14 cellular contexts compared by ENCODE assay signal in the genomic region with DNA sequence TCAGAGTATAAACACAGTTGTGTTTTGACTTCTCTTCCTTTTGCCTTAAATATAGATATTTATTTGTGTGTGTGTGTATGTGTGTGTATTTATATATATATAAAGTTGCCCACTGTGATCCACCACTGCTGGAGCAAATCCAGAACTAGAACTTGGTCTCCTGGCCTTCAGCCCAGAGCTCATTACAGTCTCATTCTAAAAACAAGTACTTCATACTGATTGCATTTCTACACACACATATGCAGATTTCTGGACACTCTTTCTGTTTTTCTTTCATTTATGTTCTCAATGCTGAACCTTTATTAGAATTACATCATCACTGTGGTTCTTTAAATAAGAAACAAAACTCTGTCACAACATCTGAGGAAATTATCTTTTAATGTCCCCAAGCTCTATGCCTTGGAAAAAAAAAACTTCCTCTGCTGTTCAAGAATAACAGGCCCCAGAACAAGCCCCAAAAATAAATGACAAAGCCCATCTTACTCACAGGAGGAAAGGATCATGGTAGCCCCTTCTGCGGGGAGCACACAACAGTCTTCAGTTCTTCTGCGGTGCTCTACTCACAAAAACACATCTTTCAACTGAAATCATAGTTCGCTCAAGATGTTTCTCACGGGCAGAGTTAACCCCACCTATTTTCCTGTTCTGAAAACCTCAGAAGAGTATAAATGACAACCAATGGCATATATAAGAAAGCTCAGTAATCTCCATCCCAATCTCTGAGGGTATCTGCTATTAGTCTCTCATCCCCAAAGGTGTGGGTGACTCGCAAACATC. TPM values are rescaled to one million over a fixed set of nuclear protein-coding genes. Genes with fewer than 3 reads are reported as not detected.
DNase-seq lines count a peak whose midpoint lies in the region; ATAC-seq lines count a peak whose summit lies in the region.
"Had no signal": no experiment of that assay in that cellular context is flagged by ENCODE, and none has a peak within 500 bp of the region (broad histone marks: within the 10 kb centered on the region; RNA-seq: fewer than 3 reads in every experiment).

Gene TXK, minus strand, starts transcription at position 583 of the 777 bp plus-strand sequence. Its CDS starts 80 bp downstream, at position 503.

- no peak for ATAC-seq in effector memory CD8-positive, alpha-beta T cell (replicated peaks)

- intact Hi-C loops in activated CD4-positive, alpha-beta memory T cell treated with anti-CD3 and anti-CD28 coated beads for 36 hours (cut with micrococcal nuclease), result loop anchor here (1.0 kb wide), 1 partner anchor 31 kb away; no protein-coding TSS in a partner anchor

- POLR2A ChIA-PET in activated CD4-positive, alpha-beta memory T cell treated with anti-CD3 and anti-CD28 coated beads for 36 hours (lab: Charles Lee), result interaction anchor here (0.9 to 2.0 kb wide), 4 partner anchors 9 to 98 kb away, joined by 3 to 7 read pairs (median 6); no protein-coding TSS in a partner anchor

- no peak for DNase-seq in activated T-cell treated with anti-CD3 and anti-CD28 coated beads, Interleukin-2, amount 50 U/mL, for 24 hours
- DNase-seq in activated T-cell treated with anti-CD3 and anti-CD28 coated beads for 4 hours, result no peak
- peak; percentile 49 for DNase-seq in activated CD4-positive, alpha-beta memory T cell treated with anti-CD3 and anti-CD28 coated beads for 36 hours
- no peak for DNase-seq in effector memory CD8-positive, alpha-beta T cell
- DNase-seq in OCI-M2 (lab: John Stamatoyannopoulos, UW; ENCODE audit: unreplicated experiment), result no peak
- DNase-seq in COLO668 (lab: John Stamatoyannopoulos, UW; ENCODE audit: unreplicated experiment), result no peak
- no peak for DNase-seq in ureter (ENCODE audit: low spot score)
- DNase-seq: activated CD8-positive, alpha-beta memory T cell treated with anti-CD3 and anti-CD28 coated beads, Interleukin-2, amount 50 U/mL, for 48 hours; Kasumi-1; kidney glomerular epithelial cell; NCI-H2107; OCI-M1 had no signal

- CTCF ChIA-PET in activated CD4-positive, alpha-beta memory T cell treated with anti-CD3 and anti-CD28 coated beads for 36 hours (lab: Charles Lee), result interaction anchor here (0.6 to 1.1 kb wide), 2 partner anchors 31 to 37 kb away, joined by 3 read pairs; no protein-coding TSS in a partner anchor

- H3K4me3 Mint-ChIP-seq in activated T-cell treated with anti-CD3 and anti-CD28 coated beads, Interleukin-2, amount 50 U/mL, for 24 hours, result peak within 1 kb of the TSS; percentile 77
- H3K4me3 Mint-ChIP-seq in activated CD4-positive, alpha-beta memory T cell treated with anti-CD3 and anti-CD28 coated beads for 36 hours, result peak within 1 kb of the TSS; percentile 80
- H3K4me3 Mint-ChIP-seq in effector memory CD8-positive, alpha-beta T cell, result peak within 1 kb of the TSS; percentile 76 to 81
- H3K4me3 Mint-ChIP-seq in stimulated activated naive CD8-positive, alpha-beta T cell treated with anti-CD3 and anti-CD28 coated beads, Interleukin-15, Interleukin-2, amounts not matched to agents 100 ng/mL and 50 ng/mL, for 24 hours, result peak within 1 kb of the TSS; percentile 83
- H3K4me3 Mint-ChIP-seq: neural crest cell had no signal

- H3K9me3 Mint-ChIP-seq in activated T-cell treated with anti-CD3 and anti-CD28 coated beads, Interleukin-2, amount 50 U/mL, for 24 hours, result no peaks in the 10 kb centered on the region
- H3K9me3 Mint-ChIP-seq in activated CD4-positive, alpha-beta memory T cell treated with anti-CD3 and anti-CD28 coated beads for 36 hours, result no peaks in the 10 kb centered on the region
- H3K9me3 Mint-ChIP-seq in effector memory CD8-positive, alpha-beta T cell, result no peaks in the 10 kb centered on the region
- no peaks in the 10 kb centered on the region for H3K9me3 Mint-ChIP-seq in stimulated activated naive CD8-positive, alpha-beta T cell treated with anti-CD3 and anti-CD28 coated beads, Interleukin-15, Interleukin-2, amounts not matched to agents 100 ng/mL and 50 ng/mL, for 24 hours
- H3K9me3 Mint-ChIP-seq: neural crest cell had no signal

- H3K36me3 Mint-ChIP-seq in activated T-cell treated with anti-CD3 and anti-CD28 coated beads, Interleukin-2, amount 50 U/mL, for 24 hours (ENCODE audit: low read depth), result peaks cover 9% of the 10 kb centered on the region
- H3K36me3 Mint-ChIP-seq in activated CD4-positive, alpha-beta memory T cell treated with anti-CD3 and anti-CD28 coated beads for 36 hours, result peaks cover 17% of the 10 kb centered on the region
- H3K36me3 Mint-ChIP-seq in effector memory CD8-positive, alpha-beta T cell (ENCODE audit: insufficient read depth), result peaks cover 11% of the 10 kb centered on the region
- peaks cover 7% of the 10 kb centered on the region for H3K36me3 Mint-ChIP-seq in stimulated activated naive CD8-positive, alpha-beta T cell treated with anti-CD3 and anti-CD28 coated beads, Interleukin-15, Interleukin-2, amounts not matched to agents 100 ng/mL and 50 ng/mL, for 24 hours (ENCODE audit: low read depth)

- peak within 1 kb of the TSS; percentile 96 for H3K27ac Mint-ChIP-seq in activated T-cell treated with anti-CD3 and anti-CD28 coated beads, Interleukin-2, amount 50 U/mL, for 24 hours
- peak within 1 kb of the TSS; percentile 95 for H3K27ac Mint-ChIP-seq in activated CD4-positive, alpha-beta memory T cell treated with anti-CD3 and anti-CD28 coated beads for 36 hours
- peak within 1 kb of the TSS; percentile 81 to 91 for H3K27ac Mint-ChIP-seq in effector memory CD8-positive, alpha-beta T cell
- peak within 1 kb of the TSS; percentile 96 for H3K27ac Mint-ChIP-seq in stimulated activated naive CD8-positive, alpha-beta T cell treated with anti-CD3 and anti-CD28 coated beads, Interleukin-15, Interleukin-2, amounts not matched to agents 100 ng/mL and 50 ng/mL, for 24 hours

- H3K4me1 Mint-ChIP-seq in activated T-cell treated with anti-CD3 and anti-CD28 coated beads, Interleukin-2, amount 50 U/mL, for 24 hours (ENCODE audit: low read depth), result peaks cover 95% of the 10 kb centered on the region
- peaks cover 85% of the 10 kb centered on the region for H3K4me1 Mint-ChIP-seq in activated CD4-positive, alpha-beta memory T cell treated with anti-CD3 and anti-CD28 coated beads for 36 hours (ENCODE audit: low read depth)
- peaks cover 25 to 59% of the 10 kb centered on the region in 2 donors for H3K4me1 Mint-ChIP-seq in effector memory CD8-positive, alpha-beta T cell (ENCODE audit: low read depth in 2 of 2)
- peaks cover 93% of the 10 kb centered on the region for H3K4me1 Mint-ChIP-seq in stimulated activated naive CD8-positive, alpha-beta T cell treated with anti-CD3 and anti-CD28 coated beads, Interleukin-15, Interleukin-2, amounts not matched to agents 100 ng/mL and 50 ng/mL, for 24 hours (ENCODE audit: low read depth)
- H3K4me1 Mint-ChIP-seq: neural crest cell had no signal

- H3K27me3 Mint-ChIP-seq in activated T-cell treated with anti-CD3 and anti-CD28 coated beads, Interleukin-2, amount 50 U/mL, for 24 hours, result no peaks in the 10 kb centered on the region
- H3K27me3 Mint-ChIP-seq in activated CD4-positive, alpha-beta memory T cell treated with anti-CD3 and anti-CD28 coated beads for 36 hours, result no peaks in the 10 kb centered on the region
- no peaks in the 10 kb centered on the region for H3K27me3 Mint-ChIP-seq in effector memory CD8-positive, alpha-beta T cell
- H3K27me3 Mint-ChIP-seq in stimulated activated naive CD8-positive, alpha-beta T cell treated with anti-CD3 and anti-CD28 coated beads, Interleukin-15, Interleukin-2, amounts not matched to agents 100 ng/mL and 50 ng/mL, for 24 hours, result no peaks in the 10 kb centered on the region

RNA-seq across cellular contexts. Expression of gene TXK, which starts in this region (rescaled TPM):
- 10 to 100 TPM; 16.5 to 18.4 TPM for total RNA-seq in activated CD4-positive, alpha-beta memory T cell treated with anti-CD3 and anti-CD28 coated beads for 36 hours
- total RNA-seq in ureter, result 7.8 TPM
- total RNA-seq: neural crest cell had no signal
